ENCODE assay signal across 5 cellular contexts in genomic region chr12:131656796-131657195, GRCh38. TPM values are rescaled to one million over a fixed set of nuclear protein-coding genes. Genes with fewer than 3 reads are reported as not detected.
DNase-seq lines count a peak whose midpoint lies in the region; ATAC-seq, FAIRE-seq and TF ChIP-seq lines count a peak whose summit lies in the region.
"Not testable (repeated sequence)": the region's sequence is repeated elsewhere in the genome, so short reads cannot be mapped to it uniquely, and the experiment has no call there.

No MANE protein-coding gene starts in this region.

- not testable (repeated sequence) for H2AFZ ChIP-seq in GM12878 (ENCODE audit: control insufficient read depth, low read depth, low read length); HepG2 (ENCODE audit: low read length)

- not testable (repeated sequence) for H3K4me2 ChIP-seq in GM12878 (ENCODE audit: control insufficient read depth, insufficient read depth); HepG2 (ENCODE audit: low read depth, low read length)

- WGBS in GM12878 (ENCODE audit: insufficient coverage, insufficient replicate concordance, low lambda C conversion rate, missing lambda C conversion rate): 63% methylated on average over 4 of the region's 5 CpGs
- WGBS in HepG2 (ENCODE audit: low lambda C conversion rate): 35% methylated on average over 5 of the region's 5 CpGs

- intact Hi-C loops in GM12878 (cut with micrococcal nuclease; ENCODE audit: unreplicated experiment); HepG2 (cut with micrococcal nuclease; ENCODE audit: unreplicated experiment): not testable (repeated sequence)

- DNase-seq in GM12878 (ENCODE audit: low read depth, low spot score); endothelial cell (ENCODE audit: low spot score); HepG2 (ENCODE audit: low spot score): not testable (repeated sequence)

- BruUV-seq in GM12878 (replicated peaks; lab: Mats Ljungman, UMichigan); HepG2 (replicated peaks; lab: Mats Ljungman, UMichigan): not testable (repeated sequence)

- CTCF ChIA-PET in HEK293 (lab: Yijun Ruan, JAX); GM12878 (lab: Yijun Ruan, JAX); HepG2 (lab: Yijun Ruan, JAX; ENCODE audit: low intra/inter-chr PET ratio, low total read pairs): not testable (repeated sequence)

- not testable (repeated sequence) for H3K27me3 ChIP-seq in GM12878 (replicated peaks in 1 of 2; ENCODE audit: control insufficient read depth in 2 of 2, insufficient read depth in 2 of 2, low read length in 1 of 2); HepG2 (ENCODE audit: control insufficient read depth in 1 of 2, insufficient read depth in 2 of 2, low read length in 2 of 2)

- not testable (repeated sequence) for H3K9me3 ChIP-seq in HEK293 (ENCODE audit: control insufficient read depth, insufficient read depth, low read depth, low read length); GM12878 (replicated peaks; ENCODE audit: control insufficient read depth, insufficient read depth, low read length); HepG2 (ENCODE audit: low read length)

- peak overlapping the region; percentile 40 for H3K4me3 Mint-ChIP-seq in endothelial cell (ENCODE audit: unreplicated experiment)
- H3K4me3 Mint-ChIP-seq in stimulated activated naive CD8-positive, alpha-beta T cell treated with anti-CD3 and anti-CD28 coated beads, Interleukin-15, Interleukin-2, amounts not matched to agents 100 ng/mL and 50 ng/mL, for 24 hours: not testable (repeated sequence)

- TF ChIP-seq POLR2A in GM12878 (IDR thresholded peaks at IDR 0.05; ENCODE audit: low read depth, low read length); HepG2 (IDR thresholded peaks at IDR 0.05; ENCODE audit: insufficient read depth in 1 of 2, low read depth in 2 of 2, low read length in 2 of 2): not testable (repeated sequence)

- H3K27me3 Mint-ChIP-seq in endothelial cell (ENCODE audit: unreplicated experiment): not testable (repeated sequence)
- H3K27me3 Mint-ChIP-seq in stimulated activated naive CD8-positive, alpha-beta T cell treated with anti-CD3 and anti-CD28 coated beads, Interleukin-15, Interleukin-2, amounts not matched to agents 100 ng/mL and 50 ng/mL, for 24 hours: peaks cover 17% of the 10 kb centered on the region

- not testable (repeated sequence) for TF ChIP-seq CTCF in HEK293 (tag by site-specific recombination; IDR thresholded peaks at IDR 0.05); GM12878 (IDR thresholded peaks at IDR 0.05 in 2 of 3, conservative IDR thresholded peaks at IDR 0.05 in 1 of 3; ENCODE audit: control insufficient read depth in 2 of 3, extremely low read depth in 1 of 3, insufficient read depth in 1 of 3, low read depth in 3 of 3, low read length in 3 of 3); endothelial cell (IDR thresholded peaks at IDR 0.05; ENCODE audit: unreplicated experiment); HepG2 (CRISPR knock-in tag; IDR thresholded peaks at IDR 0.05)

- not testable (repeated sequence) for TF ChIP-seq EP300 in GM12878 (IDR thresholded peaks at IDR 0.05; ENCODE audit: borderline replicate concordance in 1 of 2, control insufficient read depth in 1 of 2, low read depth in 2 of 2, low read length in 2 of 2); HepG2 (IDR thresholded peaks at IDR 0.05; ENCODE audit: low read depth in 2 of 2, low read length in 2 of 2); HepG2 (CRISPR knock-in tag; IDR thresholded peaks at IDR 0.05; ENCODE audit: borderline replicate concordance)

- POLR2A ChIA-PET in HEK293 (lab: Yijun Ruan, JAX); GM12878 (lab: Charles Lee); HepG2 (lab: Yijun Ruan, JAX): not testable (repeated sequence)

- H3K79me2 ChIP-seq in GM12878 (ENCODE audit: control insufficient read depth, insufficient read depth, low read length); HepG2 (ENCODE audit: insufficient read depth, low read length): not testable (repeated sequence)

- H3K27ac Mint-ChIP-seq in endothelial cell (ENCODE audit: unreplicated experiment): not testable (repeated sequence)
- H3K27ac Mint-ChIP-seq in stimulated activated naive CD8-positive, alpha-beta T cell treated with anti-CD3 and anti-CD28 coated beads, Interleukin-15, Interleukin-2, amounts not matched to agents 100 ng/mL and 50 ng/mL, for 24 hours: peak overlapping the region; percentile 7

- not testable (repeated sequence) for H3K27ac ChIP-seq in HEK293 (ENCODE audit: extremely low read depth, low read depth, low read length); GM12878 (ENCODE audit: control insufficient read depth, insufficient read depth); HepG2 (ENCODE audit: extremely low read length, insufficient read depth, low read length)

- not testable (repeated sequence) for H3K4me3 ChIP-seq in HEK293 (ENCODE audit: low read depth, low read length); GM12878; HepG2 (replicated peaks in 1 of 3; ENCODE audit: insufficient read depth in 1 of 3, low read depth in 2 of 3, low read length in 3 of 3)

- not testable (repeated sequence) for TF ChIP-seq RAD21 in GM12878 (IDR thresholded peaks at IDR 0.05; ENCODE audit: insufficient read depth, low read depth, low read length); HepG2 (CRISPR knock-in tag; IDR thresholded peaks at IDR 0.05)

- ATAC-seq in GM12878, HepG2: not testable (repeated sequence)

- H3K4me1 ChIP-seq in HEK293 (ENCODE audit: control insufficient read depth, insufficient read depth, low read length); GM12878 (ENCODE audit: control insufficient read depth, insufficient read depth, low read length); HepG2 (ENCODE audit: insufficient read depth, low read length): not testable (repeated sequence)

- FAIRE-seq in GM12878 (lab: Jason Lieb, UNC) (peak; percentile 80), HepG2 (lab: Jason Lieb, UNC) (peak; percentile 4)

- in situ Hi-C loops in GM12878 (cut with MboI); HepG2 (cut with HindIII; ENCODE audit: extremely low pct_ligation_motif_present, low pct_unique_long_range_greater_than_20kb): not testable (repeated sequence)

- H3K9ac ChIP-seq in GM12878 (ENCODE audit: control insufficient read depth, insufficient read depth, low read length); HepG2 (ENCODE audit: insufficient read depth, low read depth, low read length): not testable (repeated sequence)

- H3K36me3 ChIP-seq in HEK293 (ENCODE audit: control insufficient read depth in 2 of 2, insufficient read depth in 1 of 2, low read length in 2 of 2); GM12878 (ENCODE audit: control insufficient read depth in 2 of 2, insufficient read depth in 2 of 2, low read length in 1 of 2); HepG2 (replicated peaks in 1 of 2; ENCODE audit: control insufficient read depth in 1 of 2, insufficient read depth in 2 of 2, low read length in 2 of 2): not testable (repeated sequence)

- RAD21 ChIA-PET in GM12878 (lab: Charles Lee; ENCODE audit: unreplicated experiment): not testable (repeated sequence)

- not testable (repeated sequence) for H3K9me3 Mint-ChIP-seq in endothelial cell (ENCODE audit: unreplicated experiment); stimulated activated naive CD8-positive, alpha-beta T cell treated with anti-CD3 and anti-CD28 coated beads, Interleukin-15, Interleukin-2, amounts not matched to agents 100 ng/mL and 50 ng/mL, for 24 hours

- H3K4me1 Mint-ChIP-seq in endothelial cell (ENCODE audit: unreplicated experiment); stimulated activated naive CD8-positive, alpha-beta T cell treated with anti-CD3 and anti-CD28 coated beads, Interleukin-15, Interleukin-2, amounts not matched to agents 100 ng/mL and 50 ng/mL, for 24 hours (ENCODE audit: low read depth): not testable (repeated sequence)

- H3K36me3 Mint-ChIP-seq in endothelial cell (ENCODE audit: low read depth, unreplicated experiment); stimulated activated naive CD8-positive, alpha-beta T cell treated with anti-CD3 and anti-CD28 coated beads, Interleukin-15, Interleukin-2, amounts not matched to agents 100 ng/mL and 50 ng/mL, for 24 hours (ENCODE audit: low read depth): not testable (repeated sequence)

- H4K20me1 ChIP-seq in GM12878 (ENCODE audit: control insufficient read depth, insufficient read depth); HepG2 (ENCODE audit: insufficient read depth, low read length): not testable (repeated sequence)

- SMC1A ChIA-PET in GM12878 (lab: Charles Lee; ENCODE audit: uncharacterized antibody, unreplicated experiment): not testable (repeated sequence)

RNA-seq across cellular contexts. Expression of gene SFSWAP, which starts 54.1 kb away (rescaled TPM):
- total RNA-seq in GM12878 (2013; cell fraction: nucleolus; rRNA removed): 165 and 166 TPM in 2 replicates
- 29.7 and 31.7 TPM in 2 replicates for total RNA-seq in GM12878 (2014; rRNA removed)
- total RNA-seq in GM12878 (2014; rRNA removed; fragmentation: Illumina TruSeq; extraction: Trizol): 20.7 and 23.2 TPM in 2 replicates
- 44.1 and 48.6 TPM in 2 replicates for total RNA-seq in GM12878 (2021)
- polyA plus RNA-seq in GM12878 (2011; ENCODE audit: low read depth): 10.3 TPM
- polyA plus RNA-seq in GM12878 (2011; rRNA removed): 11.9 and 17.4 TPM in 2 replicates
- 11.7 and 19.0 TPM in 2 replicates for polyA plus RNA-seq in GM12878 (2011; cell fraction: cytosol; rRNA removed)
- 122 and 189 TPM in 2 replicates for polyA plus RNA-seq in GM12878 (2011; cell fraction: nucleus; rRNA removed)
- polyA plus RNA-seq in GM12878 (2012): 19.7 and 22.3 TPM in 2 replicates
- 28.4 and 33.2 TPM in 2 replicates for polyA plus RNA-seq in GM12878 (2014; fragmentation: Illumina TruSeq; extraction: Trizol)
- 1 to 10 TPM; 1.8 to 4.2 TPM for polyA plus RNA-seq in GM12878 (2014; fragmentation: Nextera tagmentation; extraction: Ambion mirVana)
- polyA plus RNA-seq in GM12878 (2014; rRNA removed): 31.9 and 35.7 TPM in 2 replicates
- 10 to 100 TPM; 24.2 to 25.8 TPM for polyA plus RNA-seq in GM12878 (2016; fragmentation: Nextera tagmentation; extraction: Ambion mirVana)
- 25.0 and 36.0 TPM in 2 replicates for polyA minus RNA-seq in GM12878 (2011; rRNA and poly(A)+ RNA removed)
- polyA minus RNA-seq in GM12878 (2011; cell fraction: cytosol; rRNA and poly(A)+ RNA removed): 15.7 and 17.8 TPM in 2 replicates
- polyA minus RNA-seq in GM12878 (2011; cell fraction: nucleus; rRNA and poly(A)+ RNA removed): 42.0 and 87.4 TPM in 2 replicates
- 56.3 TPM for total RNA-seq in endothelial cell (ENCODE audit: unreplicated experiment)
- total RNA-seq in HepG2 (2016; rRNA removed; fragmentation: Illumina TruSeq; extraction: Trizol): 17.5 and 27.7 TPM in 2 replicates
- total RNA-seq in HepG2 (2016; cell fraction: cytosol; rRNA removed; fragmentation: Illumina TruSeq; extraction: Trizol; ENCODE audit: low read depth): 7.2 and 7.9 TPM in 2 replicates
- total RNA-seq in HepG2 (2016; cell fraction: insoluble cytoplasmic fraction; rRNA removed; fragmentation: Illumina TruSeq; extraction: Trizol): 15.1 and 26.9 TPM in 2 replicates
- 10.8 and 11.0 TPM in 2 replicates for total RNA-seq in HepG2 (2016; cell fraction: membrane; rRNA removed; fragmentation: Illumina TruSeq; extraction: Trizol)
- 29.8 and 36.2 TPM in 2 replicates for total RNA-seq in HepG2 (2016; cell fraction: nucleus; rRNA removed; fragmentation: Illumina TruSeq; extraction: Trizol)
- polyA plus RNA-seq in HepG2 (2011; rRNA removed): 17.1 and 20.2 TPM in 2 replicates
- 5.4 and 8.3 TPM in 2 replicates for polyA plus RNA-seq in HepG2 (2011; cell fraction: cytosol; rRNA removed)
- 141 and 195 TPM in 2 replicates for polyA plus RNA-seq in HepG2 (2011; cell fraction: nucleus; rRNA removed)
- 22.3 and 23.2 TPM in 2 replicates for polyA plus RNA-seq in HepG2 (2012)
- polyA plus RNA-seq in HepG2 (2016; cell fraction: cytosol; fragmentation: Illumina TruSeq; extraction: Trizol; ENCODE audit: low read depth): 2.8 and 3.5 TPM in 2 replicates
- 23.0 and 24.3 TPM in 2 replicates for polyA plus RNA-seq in HepG2 (2016; cell fraction: insoluble cytoplasmic fraction; fragmentation: Illumina TruSeq; extraction: Trizol; ENCODE audit: low read depth)
- 6.0 and 8.0 TPM in 2 replicates for polyA plus RNA-seq in HepG2 (2016; cell fraction: membrane; fragmentation: Illumina TruSeq; extraction: Trizol; ENCODE audit: low read depth)
- polyA plus RNA-seq in HepG2 (2016; cell fraction: nucleus; fragmentation: Illumina TruSeq; extraction: Trizol; ENCODE audit: insufficient read depth, low read depth): 58.2 and 63.9 TPM in 2 replicates
- 37.5 and 46.2 TPM in 2 replicates for polyA minus RNA-seq in HepG2 (2011; rRNA and poly(A)+ RNA removed; ENCODE audit: low replicate concordance)
- polyA minus RNA-seq in HepG2 (2011; cell fraction: cytosol; rRNA and poly(A)+ RNA removed): 5.8 and 7.3 TPM in 2 replicates
- polyA minus RNA-seq in HepG2 (2011; cell fraction: nucleus; rRNA and poly(A)+ RNA removed): 47.1 and 67.0 TPM in 2 replicates
